In the genomic region with DNA sequence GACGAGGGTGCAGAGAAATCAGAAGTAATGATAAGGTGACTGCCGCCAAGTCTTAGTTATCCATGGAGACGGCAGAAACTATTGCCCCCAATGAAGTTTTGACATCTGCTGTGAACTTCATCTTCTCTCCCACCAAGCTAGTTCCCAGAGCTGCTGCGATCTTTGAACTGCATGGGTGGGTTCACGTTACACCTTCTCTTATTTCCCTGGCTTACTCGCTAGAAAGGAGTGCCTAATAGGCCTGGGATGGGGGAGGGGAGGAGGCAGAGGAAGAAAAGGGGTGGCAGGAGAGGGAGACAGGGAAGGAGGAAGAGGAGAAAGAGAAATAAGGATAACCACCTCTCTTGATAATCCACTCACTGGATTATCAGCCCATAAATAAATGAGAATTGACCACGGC, we compare ENCODE assay signal across 23 cellular contexts.
"Had no signal": no experiment of that assay in that cellular context is flagged by ENCODE, and none has a peak within 500 bp of the region (broad histone marks: within the 10 kb centered on the region; RNA-seq: fewer than 3 reads in every experiment).

No MANE protein-coding gene starts in this region.

- DNase-seq: activated CD4-positive, alpha-beta T cell treated with anti-CD3 and anti-CD28 coated beads for 4 hours; activated CD8-positive, alpha-beta memory T cell treated with anti-CD3 and anti-CD28 coated beads, Interleukin-2, amount 50 U/mL, for 4 hours; activated CD8-positive, alpha-beta T cell treated with anti-CD3 and anti-CD28 coated beads for 36 hours; activated naive CD4-positive, alpha-beta T cell treated with anti-CD3 and anti-CD28 coated beads, Interleukin-2, amount 50 U/mL, for 16 hours; activated T-cell treated with anti-CD3 and anti-CD28 coated beads, Interleukin-2, amount 50 U/mL, for 72 hours; amniotic stem cell; body of pancreas; central memory CD4-positive, alpha-beta T cell; NCI-H1105 treated with DMSO at 0.1 percent for 48 hours; NCI-H1436 treated with DMSO at 0.1 percent for 48 hours; NCI-H187; NCI-H2081; NCI-H345; NCI-H510A; NCI-H526 treated with DMSO at 0.1 percent for 48 hours; PC-3; SHP77 treated with DMSO at 0.1 percent for 48 hours; T-cell; T-helper 2 cell; T1000 had no signal

- ATAC-seq: activated CD4-positive, CD25-positive, alpha-beta regulatory T cell treated with anti-CD3 and anti-CD28 coated beads, Interleukin-2, amount 50 U/mL, for 24 hours; activated CD8-positive, alpha-beta T cell treated with anti-CD3 and anti-CD28 coated beads for 36 hours; activated T-cell treated with anti-CD3 and anti-CD28 coated beads, Interleukin-2, amount 50 U/mL, for 72 hours; body of pancreas; PC-3; T-cell had no signal

- H3K27me3 ChIP-seq: ascending aorta, body of pancreas, MG63 had no signal

- H3K4me1 ChIP-seq: ascending aorta, body of pancreas had no signal

- H3K27ac ChIP-seq: ascending aorta, body of pancreas had no signal

- H3K36me3 ChIP-seq: ascending aorta, MG63 had no signal

- H3K9me3 ChIP-seq: ascending aorta, body of pancreas, MG63 had no signal

- H3K4me3 ChIP-seq: ascending aorta, body of pancreas, MG63 had no signal
